In genomic region chr5:58462623-58463230, GRCh38 we compare ENCODE assay signal across 7 cellular contexts. TPM values are rescaled to one million over a fixed set of nuclear protein-coding genes. Genes with fewer than 3 reads are reported as not detected.
DNase-seq lines count a peak whose midpoint lies in the region; ATAC-seq, FAIRE-seq and TF ChIP-seq lines count a peak whose summit lies in the region.

No MANE protein-coding gene starts in this region.

- peaks cover 5% of the 10 kb centered on the region for H3K23me2 ChIP-seq in H9 (ENCODE audit: insufficient read length, low read depth, low read length, poor library complexity, severe bottlenecking)

- no peak overlapping the region for H2AK5ac ChIP-seq in H9 (ENCODE audit: insufficient read length, low read length)

- H3K27ac ChIP-seq in H9 (ENCODE audit: insufficient read length, low read depth, low read length) (no peak overlapping the region), uterus (no peak overlapping the region)

- no peaks in the 10 kb centered on the region for H3K79me1 ChIP-seq in H9 (ENCODE audit: insufficient read depth, low read depth, low read length, poor library complexity, severe bottlenecking)

- peaks cover 2% of the 10 kb centered on the region; the same call in 1 of the 2 replicates for H3K79me2 ChIP-seq in H9 (ENCODE audit: insufficient read depth, low read length)

- no peak overlapping the region for H2BK5ac ChIP-seq in H9 (ENCODE audit: insufficient read length, low read length)

- no peak overlapping the region for H4K5ac ChIP-seq in H9 (ENCODE audit: insufficient read length, low read depth, low read length)

- H3K14ac ChIP-seq in H9 (ENCODE audit: insufficient read depth, low read length): no peak overlapping the region

- no peak overlapping the region for H3K4me3 Mint-ChIP-seq in H9

- peaks cover 4% of the 10 kb centered on the region for H3K27me3 Mint-ChIP-seq in H9 (ENCODE audit: low read depth)

- no peak overlapping the region for H3K4me3 ChIP-seq in uterus

- H4K91ac ChIP-seq in H9 (ENCODE audit: insufficient read length, low read depth, low read length): no peak overlapping the region

- intact Hi-C loops in uterus (cut with DNase I; ENCODE audit: low total_unique reads): no loop called here

- H3K56ac ChIP-seq in H9 (ENCODE audit: insufficient read length, low read depth, low read length): no peak overlapping the region

- no peak overlapping the region for H3K9ac ChIP-seq in H9 (ENCODE audit: extremely low read depth, insufficient read length, low read length)

- H2AFZ ChIP-seq in H9 (ENCODE audit: low read length): no peak overlapping the region

- H3K23ac ChIP-seq in H9 (ENCODE audit: insufficient read length, low read depth, low read length): no peak overlapping the region

- peaks cover 32 to 39% of the 10 kb centered on the region in 2 experiments for H3K4me1 Mint-ChIP-seq in H9

- no peak overlapping the region for H2BK120ac ChIP-seq in H9 (ENCODE audit: low read depth, low read length, poor library complexity, severe bottlenecking)

- no peak for ATAC-seq in GM19395 (IDR thresholded peaks at IDR 0.05; ENCODE audit: unreplicated experiment)

- no peak overlapping the region for H3K18ac ChIP-seq in H9 (ENCODE audit: insufficient read length, low read depth, low read length)

- no peak overlapping the region for H3T11ph ChIP-seq in H9 (ENCODE audit: low read length)

- H2BK20ac ChIP-seq in H9 (ENCODE audit: low read depth, low read length, poor library complexity, severe bottlenecking): no peak overlapping the region

- WGBS in H9 (ENCODE audit: extremely low coverage, insufficient read length, low lambda C conversion rate): no CpG with 5 or more reads among the region's 4 CpGs

- TF ChIP-seq POLR2A in uterus (IDR thresholded peaks at IDR 0.05): no peak

- FAIRE-seq in D721Med (lab: Jason Lieb, UNC): peak; percentile 90

- no peaks in the 10 kb centered on the region for H3K36me3 ChIP-seq in uterus

- peaks cover 0 to 6% (median 0%) of the 10 kb centered on the region in 3 experiments; a peak in 3 of 7 replicates for H3K36me3 Mint-ChIP-seq in H9 (ENCODE audit: insufficient read depth in 1 of 3, low read depth in 3 of 3)

- H3K9me3 ChIP-seq in H9 (ENCODE audit: control insufficient read depth, low read depth, low read length) (no peaks in the 10 kb centered on the region), uterus (no peaks in the 10 kb centered on the region)

- no peak overlapping the region for H2BK12ac ChIP-seq in H9 (ENCODE audit: insufficient read length, low read depth, low read length)

- H3K9me3 Mint-ChIP-seq in H9: no peaks in the 10 kb centered on the region

- no peaks in the 10 kb centered on the region for H4K20me1 ChIP-seq in H9 (ENCODE audit: control insufficient read depth, insufficient read depth, insufficient read length)

- no peak overlapping the region for H3K4me2 ChIP-seq in H9 (ENCODE audit: insufficient read depth, insufficient read length, low read length)

- no peaks in the 10 kb centered on the region for H3K27me3 ChIP-seq in H9 (ENCODE audit: insufficient read depth, low read length)
- H3K27me3 ChIP-seq in uterus: no peaks in the 10 kb centered on the region

- no peak for DNase-seq in D721Med (ENCODE audit: insufficient read length, low spot score)
- no peak for DNase-seq in H9
- peak; percentile 67 for DNase-seq in RPMI8226
- DNase-seq in central memory CD4-positive, alpha-beta T cell: peak; percentile 58
- peak; percentile 83 to 84 for DNase-seq in lung microvascular endothelial cell (ENCODE audit: low read depth in 2 of 2)
- peak in 1 of 2 donors; percentile 28 for DNase-seq in uterus

- no peak overlapping the region for H2BK15ac ChIP-seq in H9 (ENCODE audit: low read depth, low read length)

- peak; percentile 69 for TF ChIP-seq CTCF in D721Med (IDR thresholded peaks at IDR 0.05; ENCODE audit: insufficient read depth, missing control alignments)
- peak; percentile 75 for TF ChIP-seq CTCF in H9 (conservative IDR thresholded peaks at IDR 0.05)
- peak; percentile 60 to 77 (median 68) for TF ChIP-seq CTCF in uterus (IDR thresholded peaks at IDR 0.05)

- H3K4me1 ChIP-seq in H9 (ENCODE audit: insufficient read depth, low read length) (no peaks in the 10 kb centered on the region), uterus (no peaks in the 10 kb centered on the region)

- H4K8ac ChIP-seq in H9 (replicated peaks; ENCODE audit: insufficient read length, low read depth, low read length): no peak overlapping the region

- no peak overlapping the region for H3K4ac ChIP-seq in H9 (ENCODE audit: low read depth, low read length)

- H3K27ac Mint-ChIP-seq in H9: peak overlapping the region in 1 of 3 experiments; percentile 39; a peak in 1 of 7 replicates

RNA-seq across cellular contexts. Expression of gene PLK2, which starts 2.8 kb away (rescaled TPM):
- total RNA-seq in H9 (2021): 24.3 and 26.2 TPM in 2 replicates
- total RNA-seq in lung microvascular endothelial cell: 546 and 594 TPM in 2 replicates
- total RNA-seq in uterus: 100 to 1,000 TPM in 3 of 4 donors, 10 to 100 TPM in 1; 75.6 to 329 (median 147) TPM

RNA-seq across cellular contexts. Expression of gene GAPT, which starts 28.5 kb away (rescaled TPM):
- total RNA-seq in H9 (2021) (not detected in 2 replicates), lung microvascular endothelial cell (not detected in 2 replicates), uterus (1 to 10 TPM in 1 of 4 donors, under 1 TPM in 2, not detected in 1; 0.61 to 6.8 (median 0.97) TPM)

Comparison
In these comparisons a context has a peak if more than half of its experiments do, and no peak if none do; other contexts are left out.
1. DNase-seq: peak in RPMI8226 (single experiment), central memory CD4-positive, alpha-beta T cell (single experiment) and lung microvascular endothelial cell (2 of 2); none in D721Med (single experiment) and H9 (single experiment).
2. Peak in every context shown above with its lines, with median percentiles within 50 percentile points of each other: CTCF ChIP-seq.